ENCODE assay signal across 8 cellular contexts in the genomic region with DNA sequence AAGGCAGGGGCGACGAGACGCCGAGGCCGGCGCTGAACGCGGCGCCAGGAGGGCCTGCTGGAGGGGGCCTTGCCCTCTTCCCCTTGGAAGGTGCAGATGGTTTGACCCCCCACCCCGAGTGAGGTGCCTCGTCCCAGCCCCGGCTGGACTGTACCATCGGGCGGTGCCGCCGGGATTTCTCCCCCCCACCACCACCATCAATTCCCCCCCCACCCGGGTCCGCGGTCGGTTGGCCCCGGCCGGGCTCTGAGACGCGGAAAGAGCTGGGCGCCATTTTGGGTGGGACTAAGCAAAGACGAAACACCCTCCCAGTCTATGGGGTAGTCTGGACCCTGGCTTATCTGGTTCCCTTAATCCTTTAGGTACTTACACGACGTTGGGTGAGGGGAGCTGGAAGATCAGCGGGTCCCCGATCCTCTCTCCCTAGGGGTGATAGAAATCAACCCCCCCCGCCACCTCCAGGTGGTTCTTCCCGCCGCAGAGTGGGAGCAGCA. TPM values are rescaled to one million over a fixed set of nuclear protein-coding genes. Genes with fewer than 3 reads are reported as not detected.
DNase-seq lines count a peak whose midpoint lies in the region; ATAC-seq and TF ChIP-seq lines count a peak whose summit lies in the region.

A gene with protein sequence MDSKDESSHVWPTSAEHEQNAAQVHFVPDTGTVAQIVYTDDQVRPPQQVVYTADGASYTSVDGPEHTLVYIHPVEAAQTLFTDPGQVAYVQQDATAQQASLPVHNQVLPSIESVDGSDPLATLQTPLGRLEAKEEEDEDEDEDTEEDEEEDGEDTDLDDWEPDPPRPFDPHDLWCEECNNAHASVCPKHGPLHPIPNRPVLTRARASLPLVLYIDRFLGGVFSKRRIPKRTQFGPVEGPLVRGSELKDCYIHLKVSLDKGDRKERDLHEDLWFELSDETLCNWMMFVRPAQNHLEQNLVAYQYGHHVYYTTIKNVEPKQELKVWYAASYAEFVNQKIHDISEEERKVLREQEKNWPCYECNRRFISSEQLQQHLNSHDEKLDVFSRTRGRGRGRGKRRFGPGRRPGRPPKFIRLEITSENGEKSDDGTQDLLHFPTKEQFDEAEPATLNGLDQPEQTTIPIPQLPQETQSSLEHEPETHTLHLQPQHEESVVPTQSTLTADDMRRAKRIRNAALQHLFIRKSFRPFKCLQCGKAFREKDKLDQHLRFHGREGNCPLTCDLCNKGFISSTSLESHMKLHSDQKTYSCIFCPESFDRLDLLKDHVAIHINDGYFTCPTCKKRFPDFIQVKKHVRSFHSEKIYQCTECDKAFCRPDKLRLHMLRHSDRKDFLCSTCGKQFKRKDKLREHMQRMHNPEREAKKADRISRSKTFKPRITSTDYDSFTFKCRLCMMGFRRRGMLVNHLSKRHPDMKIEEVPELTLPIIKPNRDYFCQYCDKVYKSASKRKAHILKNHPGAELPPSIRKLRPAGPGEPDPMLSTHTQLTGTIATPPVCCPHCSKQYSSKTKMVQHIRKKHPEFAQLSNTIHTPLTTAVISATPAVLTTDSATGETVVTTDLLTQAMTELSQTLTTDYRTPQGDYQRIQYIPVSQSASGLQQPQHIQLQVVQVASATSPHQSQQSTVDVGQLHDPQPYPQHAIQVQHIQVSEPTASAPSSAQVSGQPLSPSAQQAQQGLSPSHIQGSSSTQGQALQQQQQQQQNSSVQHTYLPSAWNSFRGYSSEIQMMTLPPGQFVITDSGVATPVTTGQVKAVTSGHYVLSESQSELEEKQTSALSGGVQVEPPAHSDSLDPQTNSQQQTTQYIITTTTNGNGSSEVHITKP (minus strand): TSS at position 484 of the 494 bp plus-strand sequence. CDS start 41,871 bp downstream, outside the sequence.

- peak; percentile 51 for ATAC-seq in GM21717 (IDR thresholded peaks at IDR 0.05; ENCODE audit: unreplicated experiment)

- peak; percentile 78 for TF ChIP-seq EP300 in neural cell (conservative IDR thresholded peaks at IDR 0.05; ENCODE audit: poor library complexity, severe bottlenecking)

- in situ Hi-C loops in KBM-7 (cut with MboI; ENCODE audit: low pct_unique_long_range_greater_than_20kb, low sequenced_read_pairs), result no loop called here

- no peaks in the 10 kb centered on the region for H4K20me1 ChIP-seq in neural cell (ENCODE audit: insufficient read depth)

- peaks cover 33% of the 10 kb centered on the region for H3K79me2 ChIP-seq in neural cell (replicated peaks; ENCODE audit: insufficient read depth, low read length)

- DNase-seq in DMS79 treated with DMSO at 0.1 percent for 48 hours (lab: John Stamatoyannopoulos, UW) (peak; percentile 99), KBM-7 (peak; percentile 89), fibroblast of villous mesenchyme (ENCODE audit: low read depth) (peak; percentile 95)
- DNase-seq in activated effector memory CD4-positive, alpha-beta T cell treated with Interleukin-2 at 50 U/mL for 16 hours, result peak; percentile 89

- TF ChIP-seq CTCF in fibroblast of villous mesenchyme (IDR thresholded peaks at IDR 0.05; ENCODE audit: insufficient read depth, low read depth, low read length) (no peak), neural cell (IDR thresholded peaks at IDR 0.05; ENCODE audit: poor library complexity, severe bottlenecking) (no peak)

- no peak for TF ChIP-seq RAD21 in neural cell (conservative IDR thresholded peaks at IDR 0.05)

- H3K4me3 ChIP-seq in fibroblast of villous mesenchyme (ENCODE audit: low read depth, low read length) (peak within 1 kb of the TSS; percentile 64), neural cell (ENCODE audit: low read length) (peak within 1 kb of the TSS; percentile 74), stomach smooth muscle (ENCODE audit: low read length in 2 of 2) (peak within 1 kb of the TSS; percentile 74 to 85)

- H3K4me2 ChIP-seq in neural cell (ENCODE audit: low read length), result peak within 1 kb of the TSS; percentile 71

- peak within 1 kb of the TSS; percentile 91 for H3K9ac ChIP-seq in neural cell (ENCODE audit: low read length)
- peak within 1 kb of the TSS; percentile 98 to 100 for H3K9ac ChIP-seq in stomach smooth muscle (ENCODE audit: low read length in 2 of 2)

- H3K4me1 ChIP-seq in stomach smooth muscle (ENCODE audit: control insufficient read depth, insufficient read depth, low read length), result peaks cover 16% of the 10 kb centered on the region

- H3K27me3 ChIP-seq in neural cell (ENCODE audit: insufficient read depth, low read depth, low read length) (no peaks in the 10 kb centered on the region), stomach smooth muscle (ENCODE audit: control insufficient read depth in 1 of 2, insufficient read depth in 2 of 2, low read length in 2 of 2) (no peaks in the 10 kb centered on the region)

- H3F3A ChIP-seq in neural cell (ENCODE audit: insufficient read depth, low read length, poor library complexity, severe bottlenecking), result peaks cover 7% of the 10 kb centered on the region

- H3K9me3 ChIP-seq in neural cell (ENCODE audit: low read length), result no peaks in the 10 kb centered on the region
- H3K9me3 ChIP-seq in stomach smooth muscle (ENCODE audit: control insufficient read depth in 2 of 2, low read length in 2 of 2), result no peaks in the 10 kb centered on the region

- peak within 1 kb of the TSS; percentile 89 for H2AFZ ChIP-seq in neural cell (ENCODE audit: low read depth, low read length)

- H3K36me3 ChIP-seq in neural cell (ENCODE audit: insufficient read depth, low read length), result no peaks in the 10 kb centered on the region
- H3K36me3 ChIP-seq in stomach smooth muscle (ENCODE audit: control insufficient read depth in 2 of 2, insufficient read depth in 2 of 2, low read length in 2 of 2), result no peaks in the 10 kb centered on the region

- H3K27ac ChIP-seq in neural cell (ENCODE audit: low read length), result peak within 1 kb of the TSS; percentile 98
- peak within 1 kb of the TSS; percentile 100 for H3K27ac ChIP-seq in stomach smooth muscle (ENCODE audit: low read length)

- peak; percentile 83 for TF ChIP-seq POLR2A in Raji (IDR thresholded peaks at IDR 0.05; ENCODE audit: insufficient read depth, low read depth, low read length)

- H3K9me2 ChIP-seq in neural cell (ENCODE audit: insufficient read depth, low read length), result no peaks in the 10 kb centered on the region

TF ChIP-seq in neural cell, 6 proteins besides CTCF, POLR2A, EP300 and RAD21:
- peak; percentile 76 for TF ChIP-seq TAF1 (IDR thresholded peaks at IDR 0.05; ENCODE audit: low read depth)
- no peak for TF ChIP-seq MXI1 (conservative IDR thresholded peaks at IDR 0.05; ENCODE audit: poor library complexity, severe bottlenecking)
- no peak for TF ChIP-seq EZH2 (IDR thresholded peaks at IDR 0.05; ENCODE audit: borderline replicate concordance, insufficient read depth, low read length, poor library complexity, severe bottlenecking)
- TF ChIP-seq POLR2AphosphoS5 (IDR thresholded peaks at IDR 0.05), result peak; percentile 82
- TF ChIP-seq, protein P1, sequence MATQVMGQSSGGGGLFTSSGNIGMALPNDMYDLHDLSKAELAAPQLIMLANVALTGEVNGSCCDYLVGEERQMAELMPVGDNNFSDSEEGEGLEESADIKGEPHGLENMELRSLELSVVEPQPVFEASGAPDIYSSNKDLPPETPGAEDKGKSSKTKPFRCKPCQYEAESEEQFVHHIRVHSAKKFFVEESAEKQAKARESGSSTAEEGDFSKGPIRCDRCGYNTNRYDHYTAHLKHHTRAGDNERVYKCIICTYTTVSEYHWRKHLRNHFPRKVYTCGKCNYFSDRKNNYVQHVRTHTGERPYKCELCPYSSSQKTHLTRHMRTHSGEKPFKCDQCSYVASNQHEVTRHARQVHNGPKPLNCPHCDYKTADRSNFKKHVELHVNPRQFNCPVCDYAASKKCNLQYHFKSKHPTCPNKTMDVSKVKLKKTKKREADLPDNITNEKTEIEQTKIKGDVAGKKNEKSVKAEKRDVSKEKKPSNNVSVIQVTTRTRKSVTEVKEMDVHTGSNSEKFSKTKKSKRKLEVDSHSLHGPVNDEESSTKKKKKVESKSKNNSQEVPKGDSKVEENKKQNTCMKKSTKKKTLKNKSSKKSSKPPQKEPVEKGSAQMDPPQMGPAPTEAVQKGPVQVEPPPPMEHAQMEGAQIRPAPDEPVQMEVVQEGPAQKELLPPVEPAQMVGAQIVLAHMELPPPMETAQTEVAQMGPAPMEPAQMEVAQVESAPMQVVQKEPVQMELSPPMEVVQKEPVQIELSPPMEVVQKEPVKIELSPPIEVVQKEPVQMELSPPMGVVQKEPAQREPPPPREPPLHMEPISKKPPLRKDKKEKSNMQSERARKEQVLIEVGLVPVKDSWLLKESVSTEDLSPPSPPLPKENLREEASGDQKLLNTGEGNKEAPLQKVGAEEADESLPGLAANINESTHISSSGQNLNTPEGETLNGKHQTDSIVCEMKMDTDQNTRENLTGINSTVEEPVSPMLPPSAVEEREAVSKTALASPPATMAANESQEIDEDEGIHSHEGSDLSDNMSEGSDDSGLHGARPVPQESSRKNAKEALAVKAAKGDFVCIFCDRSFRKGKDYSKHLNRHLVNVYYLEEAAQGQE (IDR thresholded peaks at IDR 0.05; ENCODE audit: borderline replicate concordance), result peak; percentile 67

RNA-seq across cellular contexts. Expression of the gene that starts here (rescaled TPM):
- 6.1 and 8.6 TPM in 2 replicates for total RNA-seq in fibroblast of villous mesenchyme
- polyA plus RNA-seq in neural cell, result 13.7 and 15.3 TPM in 2 replicates
- 19.6 and 22.2 TPM in 2 replicates for polyA minus RNA-seq in neural cell

Comparison
In these comparisons a context has a peak if more than half of its experiments do, and no peak if none do; other contexts are left out.
1. Peak in every context shown above with its lines: DNase-seq, ATAC-seq, H3K4me3 ChIP-seq and H3K27ac ChIP-seq.